Comparison of ENCODE assay signal across 11 cellular contexts in the genomic region with DNA sequence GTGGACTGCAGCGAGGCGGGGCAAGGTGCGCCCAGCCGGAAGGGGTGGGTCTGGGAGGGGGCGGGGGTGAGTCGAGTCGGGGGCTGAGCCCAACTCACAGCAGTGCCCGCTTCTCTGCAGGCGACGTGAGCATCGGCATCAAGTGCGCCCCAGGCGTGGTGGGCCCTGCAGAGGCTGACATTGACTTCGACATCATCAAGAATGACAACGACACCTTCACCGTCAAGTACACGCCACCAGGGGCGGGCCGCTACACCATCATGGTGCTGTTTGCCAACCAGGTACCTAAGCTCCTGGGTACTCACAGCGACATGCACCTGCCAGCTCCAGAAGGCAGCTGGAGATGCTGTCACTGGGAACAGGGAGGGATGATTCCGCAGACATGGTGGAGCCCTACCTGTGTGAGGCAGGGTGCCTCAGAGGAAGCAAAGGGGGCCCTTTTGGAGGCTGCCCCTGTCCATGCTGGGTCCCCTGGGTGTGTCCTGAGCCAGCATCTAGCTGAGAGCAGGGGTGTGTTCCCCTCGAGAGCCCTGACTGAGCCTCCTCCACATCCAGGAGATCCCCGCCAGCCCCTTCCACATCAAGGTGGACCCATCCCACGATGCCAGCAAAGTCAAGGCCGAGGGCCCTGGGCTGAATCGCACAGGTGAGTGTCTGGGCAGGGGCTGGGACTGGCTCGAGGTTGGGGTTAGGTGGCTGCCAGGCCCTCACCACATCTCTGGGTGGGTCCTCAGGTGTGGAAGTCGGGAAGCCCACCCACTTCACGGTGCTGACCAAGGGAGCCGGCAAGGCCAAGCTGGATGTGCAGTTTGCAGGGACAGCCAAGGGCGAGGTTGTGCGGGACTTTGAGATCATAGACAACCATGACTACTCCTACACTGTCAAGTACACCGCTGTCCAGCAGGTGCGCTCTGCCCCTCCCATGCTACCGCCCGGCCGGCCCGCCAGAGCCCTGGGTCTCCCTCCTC. TPM values are rescaled to one million over a fixed set of nuclear protein-coding genes. Genes with fewer than 3 reads are reported as not detected.
A peak's percentile ranks its signal among the peaks of the same experiment; 100 is the strongest.
DNase-seq lines count a peak whose midpoint lies in the region; ATAC-seq and TF ChIP-seq lines count a peak whose summit lies in the region.
"Had no signal": no experiment of that assay in that cellular context is flagged by ENCODE, and none has a peak within 500 bp of the region (broad histone marks: within the 10 kb centered on the region; RNA-seq: fewer than 3 reads in every experiment).

No MANE protein-coding gene starts in this region.

- peak overlapping the region; percentile 67 for H3K27ac ChIP-seq in rectal smooth muscle tissue (ENCODE audit: low read depth, low read length)

- H3K9ac ChIP-seq in rectal smooth muscle tissue (ENCODE audit: low read length) = no peak overlapping the region

- in situ Hi-C loops in GM13977 (cut with MboI; ENCODE audit: low pct_unique_long_range_greater_than_20kb, low sequenced_read_pairs, unreplicated experiment) = no loop called here

- H3K27me3 ChIP-seq in rectal smooth muscle tissue (ENCODE audit: control insufficient read depth, insufficient read depth, low read length) = no peaks in the 10 kb centered on the region
- H3K27me3 ChIP-seq: MG63 had no signal

- ATAC-seq in GM21825 (IDR thresholded peaks at IDR 0.05; ENCODE audit: unreplicated experiment) (no peak), GM19395 (IDR thresholded peaks at IDR 0.05; ENCODE audit: unreplicated experiment) (no peak)

- intact Hi-C loops in cardiac septum (cut with DNase I) = no loop called here

- H3K4me3 ChIP-seq in rectal smooth muscle tissue (ENCODE audit: low read length) = no peak overlapping the region
- H3K4me3 ChIP-seq: MG63 had no signal

- DNase-seq in GM13977 (ENCODE audit: low spot score) = peak; percentile 32
- DNase-seq in NCI-H510A treated with DMSO at 0.1 percent for 48 hours (lab: John Stamatoyannopoulos, UW) = peak; percentile 16
- peak; percentile 73 for DNase-seq in cardiac septum (ENCODE audit: low spot score)
- no peak for DNase-seq in T-helper 1 cell
- no peak for DNase-seq in activated CD4-positive, alpha-beta T cell treated with anti-CD3 and anti-CD28 coated beads, Interleukin-2, amount 50 U/mL, for 48 hours
- DNase-seq: HFFc6, MG63 had no signal

- no peaks in the 10 kb centered on the region for H3K4me1 ChIP-seq in rectal smooth muscle tissue (ENCODE audit: control insufficient read depth, insufficient read depth, low read length)

- H3K36me3 ChIP-seq in rectal smooth muscle tissue (ENCODE audit: control insufficient read depth, insufficient read depth, low read length) = peaks cover 36% of the 10 kb centered on the region

- no peak for TF ChIP-seq CTCF in GM13977 (IDR thresholded peaks at IDR 0.05; ENCODE audit: extremely low read depth, insufficient read depth, missing control alignments)

RNA-seq across cellular contexts. Expression of gene FLNC, which starts 12.8 kb away (rescaled TPM):
- total RNA-seq in cardiac septum = 1,261 TPM
- total RNA-seq: activated T-helper 2 cell treated with anti-CD3 and anti-CD28 coated beads, Interferon-gamma antibody, Interleukin-2, Interleukin-4, amounts not matched to agents 10 μg/mL and 5 μg/mL and 100 μg/mL, durations not matched to agents 14 hours and 24 hours and 36 hours had no signal

RNA-seq across cellular contexts. Expression of gene ATP6V1F, which starts 19.7 kb away (rescaled TPM):
- total RNA-seq in cardiac septum = 80.0 TPM

RNA-seq across cellular contexts. Expression of gene CCDC136, which starts 51.2 kb away (rescaled TPM):
- total RNA-seq in cardiac septum = 14.5 TPM

Comparison
In these comparisons a context has a peak if more than half of its experiments do, and no peak if none do; other contexts are left out.
1. DNase-seq: peak in GM13977 (single experiment), NCI-H510A treated with DMSO at 0.1 percent for 48 hours (single experiment) and cardiac septum (single experiment); none in T-helper 1 cell (0 of 5) and activated CD4-positive, alpha-beta T cell treated with anti-CD3 and anti-CD28 coated beads, Interleukin-2, amount 50 U/mL, for 48 hours (0 of 2).